In the genomic region with DNA sequence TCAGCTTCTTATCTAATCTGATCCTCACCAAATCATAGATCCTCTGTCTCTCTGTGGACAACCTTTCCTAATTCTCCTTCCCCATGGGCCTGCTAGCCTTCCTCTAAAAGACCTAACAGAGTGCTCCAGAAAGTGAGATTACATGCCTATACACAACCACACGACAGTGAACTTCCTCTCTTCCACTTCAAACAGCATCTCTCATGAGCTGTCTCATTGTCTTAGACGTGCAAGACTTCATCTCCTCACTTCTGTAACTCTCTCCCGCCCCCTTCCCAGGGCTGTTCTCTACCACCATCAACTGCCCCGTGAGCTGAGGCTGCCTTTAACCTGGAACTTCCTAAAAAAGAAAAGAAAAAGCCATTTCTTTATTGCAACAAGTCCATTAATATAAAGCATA, we compare ENCODE assay signal across 12 cellular contexts. TPM values are rescaled to one million over a fixed set of nuclear protein-coding genes. Genes with fewer than 3 reads are reported as not detected.
DNase-seq lines count a peak whose midpoint lies in the region; ATAC-seq, FAIRE-seq and TF ChIP-seq lines count a peak whose summit lies in the region.
"Had no signal": no experiment of that assay in that cellular context is flagged by ENCODE, and none has a peak within 500 bp of the region (broad histone marks: within the 10 kb centered on the region; RNA-seq: fewer than 3 reads in every experiment).

No MANE protein-coding gene starts in this region.

- ATAC-seq in activated T-cell treated with anti-CD3 and anti-CD28 coated beads, Interleukin-2, amount 50 U/mL, for 72 hours (replicated peaks in 1 of 2): no peak
- no peak for ATAC-seq in activated T-cell treated with anti-CD3 and anti-CD28 coated beads, Interleukin-2, amount 50 U/mL, for 4 hours
- no peak for ATAC-seq in K562
- no peak for ATAC-seq in GM21619 (IDR thresholded peaks at IDR 0.05; ENCODE audit: unreplicated experiment)

- TF ChIP-seq CTCF in K562 (IDR thresholded peaks at IDR 0.05 in 2 of 3, conservative IDR thresholded peaks at IDR 0.05 in 1 of 3; ENCODE audit: insufficient read depth in 2 of 3, low read depth in 1 of 3, low read length in 3 of 3) (no peak), transverse colon (IDR thresholded peaks at IDR 0.05) (no peak)

- H3K27ac ChIP-seq in K562 (ENCODE audit: extremely low read depth, low read depth, low read length): no peak overlapping the region
- H3K27ac ChIP-seq in transverse colon: peak overlapping the region; percentile 61 to 98 (median 96)
- H3K27ac ChIP-seq: parathyroid adenoma had no signal

- POLR2A ChIA-PET in K562 (lab: Yijun Ruan, JAX): interaction anchor here (1.3 to 1.4 kb wide), 2 partner anchors 12 kb away, joined by 4 to 5 read pairs; no protein-coding TSS in a partner anchor

- CTCF ChIA-PET in K562 (lab: Yijun Ruan, JAX; ENCODE audit: low intra/inter-chr PET ratio): no interaction called here

- H3K4me3 ChIP-seq in K562: no peak overlapping the region
- no peak overlapping the region for H3K4me3 ChIP-seq in transverse colon

- H3K36me3 Mint-ChIP-seq in activated T-cell treated with anti-CD3 and anti-CD28 coated beads, Interleukin-2, amount 50 U/mL, for 72 hours (ENCODE audit: insufficient read depth in 2 of 2): no peaks in the 10 kb centered on the region
- peaks cover 18% of the 10 kb centered on the region for H3K36me3 Mint-ChIP-seq in activated T-cell treated with anti-CD3 and anti-CD28 coated beads, Interleukin-2, amount 50 U/mL, for 4 hours (ENCODE audit: insufficient read depth)

- H3K4me2 ChIP-seq in K562 (ENCODE audit: insufficient read depth, low read length): no peak overlapping the region

- peaks cover 16% of the 10 kb centered on the region; the same call in 2 of the 3 replicates for H3K79me2 ChIP-seq in K562 (ENCODE audit: control insufficient read depth, insufficient read depth, low read length)

- H3K4me1 Mint-ChIP-seq in activated T-cell treated with anti-CD3 and anti-CD28 coated beads, Interleukin-2, amount 50 U/mL, for 72 hours (ENCODE audit: low read depth): peaks cover 18% of the 10 kb centered on the region
- peaks cover 14% of the 10 kb centered on the region for H3K4me1 Mint-ChIP-seq in activated T-cell treated with anti-CD3 and anti-CD28 coated beads, Interleukin-2, amount 50 U/mL, for 4 hours (ENCODE audit: low read depth)

- no peak for TF ChIP-seq RAD21 in K562 (CRISPR knock-in tag; conservative IDR thresholded peaks at IDR 0.05 in 1 of 2, IDR thresholded peaks at IDR 0.05 in 1 of 2)

- H3K27me3 Mint-ChIP-seq in activated T-cell treated with anti-CD3 and anti-CD28 coated beads, Interleukin-2, amount 50 U/mL, for 72 hours (ENCODE audit: low read depth): no peaks in the 10 kb centered on the region
- no peaks in the 10 kb centered on the region for H3K27me3 Mint-ChIP-seq in activated T-cell treated with anti-CD3 and anti-CD28 coated beads, Interleukin-2, amount 50 U/mL, for 4 hours (ENCODE audit: low read depth)

- no peak overlapping the region for H3K4me3 Mint-ChIP-seq in activated T-cell treated with anti-CD3 and anti-CD28 coated beads, Interleukin-2, amount 50 U/mL, for 72 hours
- H3K4me3 Mint-ChIP-seq in activated T-cell treated with anti-CD3 and anti-CD28 coated beads, Interleukin-2, amount 50 U/mL, for 4 hours: no peak overlapping the region

- H3K36me3 ChIP-seq in K562 (ENCODE audit: control insufficient read depth, insufficient read depth, low read length) (peaks cover 53% of the 10 kb centered on the region), transverse colon (peaks cover 0 to 19% (median 11%) of the 10 kb centered on the region in 4 donors)

- no peaks in the 10 kb centered on the region for H3K9me3 Mint-ChIP-seq in activated T-cell treated with anti-CD3 and anti-CD28 coated beads, Interleukin-2, amount 50 U/mL, for 72 hours
- H3K9me3 Mint-ChIP-seq in activated T-cell treated with anti-CD3 and anti-CD28 coated beads, Interleukin-2, amount 50 U/mL, for 4 hours: no peaks in the 10 kb centered on the region

- peak overlapping the region; percentile 0 for H3K27ac Mint-ChIP-seq in activated T-cell treated with anti-CD3 and anti-CD28 coated beads, Interleukin-2, amount 50 U/mL, for 72 hours

- H4K20me1 ChIP-seq in K562 (replicated peaks; ENCODE audit: control insufficient read depth, insufficient read depth, low read length): peaks cover 27% of the 10 kb centered on the region

- DNase-seq in activated T-cell treated with anti-CD3 and anti-CD28 coated beads, Interleukin-2, amount 50 U/mL, for 72 hours: no peak
- DNase-seq in activated T-cell treated with anti-CD3 and anti-CD28 coated beads, Interleukin-2, amount 50 U/mL, for 4 hours: no peak
- DNase-seq in K562 (ENCODE audit: extremely low read depth in 1 of 4, low spot score in 3 of 4) (no peak), medulla oblongata (ENCODE audit: extremely low spot score) (peak; percentile 70), transverse colon (no peak), D341Med (ENCODE audit: low spot score) (no peak)
- no peak for DNase-seq in activated T-cell treated with anti-CD3 and anti-CD28 coated beads, Interleukin-2, amount 50 U/mL, for 1 hour
- DNase-seq: cortex of kidney had no signal

- peaks cover 6% of the 10 kb centered on the region for H3K9me1 ChIP-seq in K562 (ENCODE audit: control insufficient read depth, insufficient read depth, low read length)

- no peak for TF ChIP-seq POLR2A in K562 (conservative IDR thresholded peaks at IDR 0.05)
- no peak for TF ChIP-seq POLR2A in transverse colon (IDR thresholded peaks at IDR 0.05)

- in situ Hi-C loops in K562 (cut with MboI) (no loop called here), transverse colon (cut with MboI; ENCODE audit: low pct_ligation_motif_present in 1 of 4, low pct_unique_long_range_greater_than_20kb in 1 of 4, low sequenced_read_pairs in 3 of 4) (no loop called here)

- peaks cover 3 to 13% of the 10 kb centered on the region in 2 experiments; a peak in 4 of 5 replicates for H3K4me1 ChIP-seq in K562 (replicated peaks in 1 of 2; ENCODE audit: control insufficient read depth in 2 of 2, insufficient read depth in 2 of 2, low read length in 2 of 2)
- peaks cover 32 to 80% (median 64%) of the 10 kb centered on the region in 4 donors for H3K4me1 ChIP-seq in transverse colon

- peak; percentile 74 for FAIRE-seq in K562 (lab: Jason Lieb, UNC)

- intact Hi-C loops in K562 (cut with micrococcal nuclease) (no loop called here), transverse colon (cut with DNase I; ENCODE audit: low total_unique reads) (no loop called here)

- H3K9me3 ChIP-seq in K562 (replicated peaks; ENCODE audit: control insufficient read depth, insufficient read depth, low read depth, low read length): no peaks in the 10 kb centered on the region
- H3K9me3 ChIP-seq in transverse colon: no peaks in the 10 kb centered on the region

- H3K9ac ChIP-seq in K562 (ENCODE audit: insufficient read depth in 1 of 2, low read depth in 2 of 2, low read length in 2 of 2): no peak overlapping the region
- H3K9ac ChIP-seq: parathyroid adenoma had no signal

- no TSS peak for BruUV-seq in K562 (replicated peaks; lab: Mats Ljungman, UMichigan)

- WGBS in K562 (ENCODE audit: insufficient coverage, low coverage, missing lambda C conversion rate): 63% methylated on average over 4 of the region's 4 CpGs
- 44 to 58% methylated on average over 4 of the region's 4 CpGs for WGBS in transverse colon (ENCODE audit: low coverage in 1 of 2), 2 donors

- H2AFZ ChIP-seq in K562 (ENCODE audit: low read depth, low read length): no peak overlapping the region
- H2AFZ ChIP-seq: parathyroid adenoma had no signal

- H3K27me3 ChIP-seq in K562 (ENCODE audit: control insufficient read depth in 2 of 2, insufficient read depth in 2 of 2, low read length in 2 of 2) (no peaks in the 10 kb centered on the region), transverse colon (no peaks in the 10 kb centered on the region)

- TF ChIP-seq EP300 in K562 (IDR thresholded peaks at IDR 0.05; ENCODE audit: low read length) (no peak), transverse colon (IDR thresholded peaks at IDR 0.05; ENCODE audit: low read depth) (no peak)

TF ChIP-seq in K562, 482 proteins besides CTCF, POLR2A, EP300 and RAD21:
- no peak for TF ChIP-seq SIN3B (IDR thresholded peaks at IDR 0.05; ENCODE audit: low read depth)

RNA-seq across cellular contexts. Expression of a gene that starts 14.1 kb away (rescaled TPM):
- not detected for total RNA-seq in activated T-cell treated with anti-CD3 and anti-CD28 coated beads, Interleukin-2, amount 50 U/mL, for 72 hours
- total RNA-seq in activated T-cell treated with anti-CD3 and anti-CD28 coated beads, Interleukin-2, amount 50 U/mL, for 4 hours: under 1 TPM in 1 of 3 donors, not detected in 2; 0.30 TPM
- total RNA-seq in K562 (2011; cell fraction: chromatin; rRNA removed; ENCODE audit: low replicate concordance): not detected in 2 replicates
- not detected in 2 replicates for total RNA-seq in K562 (2011; cell fraction: nucleolus; rRNA removed)
- not detected in 2 replicates for total RNA-seq in K562 (2011; cell fraction: nucleoplasm; rRNA removed)
- total RNA-seq in K562 (2014; rRNA removed) (not detected in 2 replicates), K562 (2014; rRNA removed; fragmentation: Illumina TruSeq; extraction: Trizol) (not detected in 2 replicates), K562 (2015; rRNA removed; fragmentation: Illumina TruSeq; extraction: Trizol) (not detected in 2 replicates), K562 (2021) (not detected in 2 replicates), transverse colon (not detected)
- polyA plus RNA-seq in K562 (2011; rRNA removed) (not detected in 2 replicates), K562 (2014; fragmentation: Illumina TruSeq; extraction: Trizol) (not detected in 2 replicates), K562 (2014; fragmentation: Nextera tagmentation; extraction: Ambion mirVana) (not detected), K562 (2014; rRNA removed) (not detected in 2 replicates)
- not detected in 2 replicates for polyA plus RNA-seq in K562 (2011; cell fraction: cytosol; rRNA removed)
- not detected in 2 replicates for polyA plus RNA-seq in K562 (2011; cell fraction: nucleus; rRNA removed)
- not detected in 2 replicates for polyA plus RNA-seq in K562 (2012)
- not detected in 2 replicates for polyA minus RNA-seq in K562 (2011; rRNA and poly(A)+ RNA removed)
- polyA minus RNA-seq in K562 (2011; cell fraction: cytosol; rRNA and poly(A)+ RNA removed): not detected in 2 replicates
- not detected in 2 replicates for polyA minus RNA-seq in K562 (2011; cell fraction: nucleus; rRNA and poly(A)+ RNA removed)
- total RNA-seq: activated CD8-positive, alpha-beta memory T cell treated with anti-CD3 and anti-CD28 coated beads for 36 hours had no signal
- polyA plus RNA-seq: AG04450 had no signal
